In genomic region chr16:785563-786535, GRCh38 we compare ENCODE assay signal across 8 cellular contexts. TPM values are rescaled to one million over a fixed set of nuclear protein-coding genes. Genes with fewer than 3 reads are reported as not detected.
DNase-seq lines count a peak whose midpoint lies in the region; ATAC-seq and TF ChIP-seq lines count a peak whose summit lies in the region.

No MANE protein-coding gene starts in this region.

- ATAC-seq in CD8-positive, alpha-beta T cell = no peak
- ATAC-seq in left lobe of liver = peak; percentile 57
- no peak for ATAC-seq in HG02642 (IDR thresholded peaks at IDR 0.05; ENCODE audit: poor library complexity, unreplicated experiment)

- H3K27me3 ChIP-seq in CD8-positive, alpha-beta T cell (ENCODE audit: insufficient read depth, low read length) = no peaks in the 10 kb centered on the region
- H3K27me3 ChIP-seq in KMS-11 (ENCODE audit: insufficient read depth, low read depth) = peaks cover 33% of the 10 kb centered on the region

- POLR2A ChIA-PET in CD8-positive, alpha-beta T cell (lab: Charles Lee) = interaction anchor here (1.1 to 2.1 kb wide), 3 partner anchors 66 to 74 kb away, joined by 4 to 6 read pairs (median 6); no protein-coding TSS in a partner anchor

- no peaks in the 10 kb centered on the region for H3K9me3 Mint-ChIP-seq in CD8-positive, alpha-beta T cell

- H3K4me3 Mint-ChIP-seq in CD8-positive, alpha-beta T cell = peak overlapping the region; percentile 68

- H3K4me2 ChIP-seq in KMS-11 = no peak overlapping the region

- DNase-seq in CD8-positive, alpha-beta T cell = peak; percentile 50 to 85 (median 73)
- DNase-seq in activated CD4-positive, alpha-beta T cell treated with anti-CD3 and anti-CD28 coated beads for 4 hours = peak; percentile 73 to 79
- DNase-seq in central memory CD4-positive, alpha-beta T cell = peak; percentile 63
- DNase-seq in left lobe of liver (ENCODE audit: low spot score) = peak; percentile 75
- peak; percentile 43 to 77 (median 57) for DNase-seq in stimulated activated CD4-positive, alpha-beta T cell treated with anti-CD3 and anti-CD28 coated beads, TNF-alpha, amount 100 ng/mL, for 24 hours (ENCODE audit: low read depth in 3 of 3)
- no peak for DNase-seq in NCI-H524 treated with DMSO at 0.1 percent for 48 hours (lab: John Stamatoyannopoulos, UW)

- H3K79me2 ChIP-seq in KMS-11 (ENCODE audit: insufficient read depth, low read depth) = peaks cover 16% of the 10 kb centered on the region; the same call in 1 of the 2 replicates

- no peaks in the 10 kb centered on the region for H3K36me3 Mint-ChIP-seq in CD8-positive, alpha-beta T cell

- peak; percentile 60 for TF ChIP-seq CTCF in CD8-positive, alpha-beta T cell (IDR thresholded peaks at IDR 0.05)
- peak; percentile 28; the same call in 1 of the 2 replicates for TF ChIP-seq CTCF in KMS-11 (conservative IDR thresholded peaks at IDR 0.05; ENCODE audit: low read depth, low read length)

- no peak overlapping the region for H3K4me3 ChIP-seq in CD8-positive, alpha-beta T cell (ENCODE audit: low read depth, low read length)
- no peak overlapping the region for H3K4me3 ChIP-seq in KMS-11 (IDR thresholded peaks at IDR 0.05; ENCODE audit: insufficient read depth, low read depth, low read length)

- peaks cover 19% of the 10 kb centered on the region for H3K4me1 ChIP-seq in CD8-positive, alpha-beta T cell (ENCODE audit: insufficient read depth, low read length)
- H3K4me1 ChIP-seq in KMS-11 (ENCODE audit: low read depth, poor library complexity, severe bottlenecking) = peaks cover 10% of the 10 kb centered on the region

- no peak overlapping the region for H3K9ac ChIP-seq in KMS-11

- no peaks in the 10 kb centered on the region for H3K27me3 Mint-ChIP-seq in CD8-positive, alpha-beta T cell (ENCODE audit: low read depth)

- H4K20me1 ChIP-seq in KMS-11 (ENCODE audit: insufficient read depth) = no peaks in the 10 kb centered on the region

- no peak overlapping the region for H2AFZ ChIP-seq in KMS-11 (ENCODE audit: low read depth)

- H3K9me3 ChIP-seq in CD8-positive, alpha-beta T cell (ENCODE audit: low read length) = no peaks in the 10 kb centered on the region

- no peak overlapping the region for H3K27ac ChIP-seq in CD8-positive, alpha-beta T cell (ENCODE audit: low read depth, low read length)
- no peak overlapping the region for H3K27ac ChIP-seq in KMS-11

- no peak overlapping the region for H3K27ac Mint-ChIP-seq in CD8-positive, alpha-beta T cell

- CTCF ChIA-PET in CD8-positive, alpha-beta T cell (lab: Charles Lee) = interaction anchor here (0.7 to 7.7 kb wide), 21 partner anchors 10 to 204 kb away, joined by 3 to 143 read pairs (median 4); partner anchors contain the start of genes ANTKMT, CIAO3, METRN and RHOT2

- H3K4me1 Mint-ChIP-seq in CD8-positive, alpha-beta T cell (ENCODE audit: low read depth) = peaks cover 7% of the 10 kb centered on the region

- intact Hi-C loops in CD8-positive, alpha-beta T cell (cut with DNase I, micrococcal nuclease) = loop anchor here (1.0 to 5.0 kb wide), 3 partner anchors 45 to 199 kb away; no protein-coding TSS in a partner anchor

- no peaks in the 10 kb centered on the region for H3K36me3 ChIP-seq in CD8-positive, alpha-beta T cell (ENCODE audit: insufficient read depth, low read length)
- no peaks in the 10 kb centered on the region for H3K36me3 ChIP-seq in KMS-11 (ENCODE audit: insufficient read depth)

RNA-seq across cellular contexts. Expression of gene RPUSD1, which starts 2.3 kb away (rescaled TPM):
- 10 to 100 TPM; 15.4 to 15.8 TPM for total RNA-seq in CD8-positive, alpha-beta T cell
- total RNA-seq in left lobe of liver = 9.0 TPM

RNA-seq across cellular contexts. Expression of gene CHTF18, which starts 2.6 kb away (rescaled TPM):
- 10 to 100 TPM; 34.4 to 38.4 TPM for total RNA-seq in CD8-positive, alpha-beta T cell
- total RNA-seq in left lobe of liver = 6.4 TPM

RNA-seq across cellular contexts. Expression of gene GNG13, which starts 14.7 kb away (rescaled TPM):
- total RNA-seq in CD8-positive, alpha-beta T cell = not detected
- total RNA-seq in left lobe of liver = not detected

RNA-seq across cellular contexts. Expression of gene MSLN, which starts 25.3 kb away (rescaled TPM):
- total RNA-seq in CD8-positive, alpha-beta T cell = not detected
- total RNA-seq in left lobe of liver = 0.08 TPM

RNA-seq across cellular contexts. Expression of gene CIAO3, which starts 45.1 kb away (rescaled TPM):
- 10 to 100 TPM; 25.7 to 30.0 TPM for total RNA-seq in CD8-positive, alpha-beta T cell
- total RNA-seq in left lobe of liver = 18.3 TPM
